Comparison of ENCODE assay signal across 20 cellular contexts in genomic region chr9:127739614-127740322, GRCh38. TPM values are rescaled to one million over a fixed set of nuclear protein-coding genes. Genes with fewer than 3 reads are reported as not detected.
A peak's percentile ranks its signal among the peaks of the same experiment; 100 is the strongest.
DNase-seq lines count a peak whose midpoint lies in the region; ATAC-seq, FAIRE-seq and TF ChIP-seq lines count a peak whose summit lies in the region.
"Had no signal": no experiment of that assay in that cellular context is flagged by ENCODE, and none has a peak within 500 bp of the region (broad histone marks: within the 10 kb centered on the region; RNA-seq: fewer than 3 reads in every experiment).

No MANE protein-coding gene starts in this region.

- FAIRE-seq in RCC 7860 (lab: Jason Lieb, UNC), result no peak
- FAIRE-seq: kidney had no signal

- WGBS in prostate gland, result 51% methylated on average over 17 of the region's 18 CpGs

- H3K9me3 ChIP-seq in fibroblast of lung (ENCODE audit: control insufficient read depth, insufficient read depth, low read depth, low read length), result no peaks in the 10 kb centered on the region
- H3K9me3 ChIP-seq in prostate gland, result no peaks in the 10 kb centered on the region
- H3K9me3 ChIP-seq in CD4-positive, alpha-beta memory T cell (ENCODE audit: control insufficient read depth in 1 of 2, low read length in 2 of 2), result no peaks in the 10 kb centered on the region

- H3K9me3 Mint-ChIP-seq in CD4-positive, alpha-beta memory T cell, result peaks cover 0 to 2% (median 0%) of the 10 kb centered on the region in 8 donors
- H3K9me3 Mint-ChIP-seq: naive B cell; stimulated activated naive B cell treated with anti-CD40 and anti-IgM and Interleukin-4, amounts not matched to agents 10 μg/mL and 1 μg/mL and 100 μg/mL, for 72 hours had no signal

- no peak overlapping the region for H3K4me2 ChIP-seq in fibroblast of lung (ENCODE audit: extremely low read depth, insufficient read depth, low read length)

- H3K27me3 ChIP-seq in fibroblast of lung (ENCODE audit: control insufficient read depth, insufficient read depth, low read length), result no peaks in the 10 kb centered on the region
- no peaks in the 10 kb centered on the region for H3K27me3 ChIP-seq in prostate gland (replicated peaks; ENCODE audit: insufficient read depth)
- H3K27me3 ChIP-seq in CD4-positive, alpha-beta memory T cell (ENCODE audit: insufficient read depth, low read length), result no peaks in the 10 kb centered on the region

- intact Hi-C loops in Right ventricle myocardium inferior (cut with DNase I), result no loop called here
- intact Hi-C loops in cardiac septum (cut with DNase I), result loop anchor here (5.0 kb wide), 1 partner anchor 133 kb away; no protein-coding TSS in a partner anchor
- intact Hi-C loops in prostate gland (cut with DNase I), result loop anchor here (5.0 kb wide), 1 partner anchor 138 kb away; the partner anchor contains the start of gene AK1
- intact Hi-C loops in CD4-positive, alpha-beta memory T cell (cut with micrococcal nuclease), result loop anchor here (10.0 kb wide), 2 partner anchors 385 to 515 kb away; partner anchors contain the start of gene PTGES2

- ATAC-seq in Right ventricle myocardium inferior, result peak; percentile 40
- ATAC-seq: stimulated activated naive B cell treated with anti-CD40 and anti-IgM and Interleukin-4, amounts not matched to agents 10 μg/mL and 1 μg/mL and 100 μg/mL, for 72 hours had no signal

- CTCF ChIA-PET in CD4-positive, alpha-beta memory T cell (lab: Charles Lee; ENCODE audit: partially characterized antibody), result interaction anchor here (0.6 to 1.7 kb wide), 7 partner anchors 31 to 182 kb away, joined by 3 to 11 read pairs (median 3); no protein-coding TSS in a partner anchor

- H3K4me1 Mint-ChIP-seq in CD4-positive, alpha-beta memory T cell, result peaks cover 5 to 16% (median 9%) of the 10 kb centered on the region in 4 donors

- peaks cover 21 to 39% of the 10 kb centered on the region in 2 donors for H3K36me3 Mint-ChIP-seq in CD4-positive, alpha-beta memory T cell
- H3K36me3 Mint-ChIP-seq: naive B cell had no signal

- TF ChIP-seq CTCF in fibroblast of lung (conservative IDR thresholded peaks at IDR 0.05 in 1 of 2, IDR thresholded peaks at IDR 0.05 in 1 of 2; ENCODE audit: low read depth in 1 of 2, low read length in 2 of 2) (no peak), prostate gland (IDR thresholded peaks at IDR 0.05) (no peak)

- DNase-seq in Right ventricle myocardium inferior (ENCODE audit: missing footprints) (peak; percentile 80), cardiac septum (ENCODE audit: low spot score) (no peak), fibroblast of lung (ENCODE audit: low read depth in 2 of 2) (no peak), prostate gland (ENCODE audit: low spot score) (peak; percentile 33), NCI-H748 (lab: John Stamatoyannopoulos, UW; ENCODE audit: unreplicated experiment) (no peak), cerebellar nuclear complex (lab: John Stamatoyannopoulos, UW) (no peak), RCC 7860 (ENCODE audit: low spot score) (no peak)
- no peak for DNase-seq in CD4-positive, alpha-beta memory T cell
- DNase-seq: activated CD4-positive, alpha-beta T cell treated with anti-CD3 and anti-CD28 coated beads, Interleukin-2, amount 50 U/mL, for 1 hour; activated T-cell treated with anti-CD3 and anti-CD28 coated beads, Interleukin-2, amount 50 U/mL, for 48 hours; DND-41; kidney; naive B cell; NCI-H1417 treated with DMSO at 0.1 percent for 48 hours; NCI-H526; RPMI8226; stimulated activated CD4-positive, alpha-beta T cell treated with anti-CD3 and anti-CD28 coated beads, Interleukin-4, amount 100 ng/mL, for 1 hour; stimulated activated naive B cell treated with anti-CD40 and anti-IgM and Interleukin-4, amounts not matched to agents 10 μg/mL and 1 μg/mL and 100 μg/mL, for 72 hours had no signal

- no peaks in the 10 kb centered on the region for H4K20me1 ChIP-seq in fibroblast of lung (ENCODE audit: control insufficient read depth, extremely low read depth, insufficient read depth, low read length)

- no peak overlapping the region for H2AFZ ChIP-seq in fibroblast of lung (ENCODE audit: low read length)

- H3K27me3 Mint-ChIP-seq in CD4-positive, alpha-beta memory T cell, result no peaks in the 10 kb centered on the region
- H3K27me3 Mint-ChIP-seq: naive B cell; stimulated activated naive B cell treated with anti-CD40 and anti-IgM and Interleukin-4, amounts not matched to agents 10 μg/mL and 1 μg/mL and 100 μg/mL, for 72 hours had no signal

- POLR2A ChIA-PET in CD4-positive, alpha-beta memory T cell (lab: Charles Lee; ENCODE audit: partially characterized antibody), result interaction anchor here (1.0 to 2.1 kb wide), 3 partner anchors 26 to 43 kb away, joined by 3 to 5 read pairs (median 3); no protein-coding TSS in a partner anchor

- TF ChIP-seq POLR2A in prostate gland (IDR thresholded peaks at IDR 0.05), result no peak

- H3K4me3 Mint-ChIP-seq in CD4-positive, alpha-beta memory T cell, result no peak overlapping the region
- H3K4me3 Mint-ChIP-seq: naive B cell; stimulated activated naive B cell treated with anti-CD40 and anti-IgM and Interleukin-4, amounts not matched to agents 10 μg/mL and 1 μg/mL and 100 μg/mL, for 72 hours had no signal

- H3K27ac ChIP-seq in fibroblast of lung (ENCODE audit: insufficient read depth, low read length) (peak overlapping the region; percentile 30), prostate gland (peak overlapping the region; percentile 70 to 72)
- H3K27ac ChIP-seq in CD4-positive, alpha-beta memory T cell (ENCODE audit: low read depth, low read length), result no peak overlapping the region

- no peak overlapping the region for H3K9ac ChIP-seq in fibroblast of lung (ENCODE audit: insufficient read depth, low read length)

- H3K27ac Mint-ChIP-seq in CD4-positive, alpha-beta memory T cell, result peak overlapping the region in 1 of 7 donors; percentile 10

- no peaks in the 10 kb centered on the region for H3K79me2 ChIP-seq in fibroblast of lung (ENCODE audit: control insufficient read depth, insufficient read depth, low read length)

- H3K4me3 ChIP-seq in fibroblast of lung (replicated peaks in 1 of 4; ENCODE audit: control extremely low read depth in 1 of 4, insufficient read depth in 1 of 4, low read depth in 3 of 4, low read length in 4 of 4) (no peak overlapping the region), prostate gland (no peak overlapping the region)
- H3K4me3 ChIP-seq in CD4-positive, alpha-beta memory T cell (ENCODE audit: low read length in 2 of 2), result no peak overlapping the region

- H3K4me1 ChIP-seq in fibroblast of lung (ENCODE audit: control insufficient read depth, extremely low read depth, insufficient read depth, low read length) (peaks cover 13% of the 10 kb centered on the region), prostate gland (replicated peaks) (no peaks in the 10 kb centered on the region)
- H3K4me1 ChIP-seq in CD4-positive, alpha-beta memory T cell (ENCODE audit: insufficient read depth, low read length), result peaks cover 7% of the 10 kb centered on the region

- H3K36me3 ChIP-seq in fibroblast of lung (ENCODE audit: control insufficient read depth, insufficient read depth, low read length), result no peaks in the 10 kb centered on the region
- H3K36me3 ChIP-seq in prostate gland, result no peaks in the 10 kb centered on the region
- peaks cover 42% of the 10 kb centered on the region for H3K36me3 ChIP-seq in CD4-positive, alpha-beta memory T cell (ENCODE audit: insufficient read depth, low read length)

RNA-seq across cellular contexts. Expression of gene TOR2A, which starts 4.7 kb away (rescaled TPM):
- total RNA-seq in Right ventricle myocardium inferior (3.8 TPM), cardiac septum (4.4 TPM), fibroblast of lung (3.6 TPM in 2 replicates), prostate gland (10 to 100 TPM; 20.4 to 24.1 TPM)
- polyA plus RNA-seq in fibroblast of lung, result 4.6 and 5.0 TPM in 2 replicates
- 7.9 and 10.3 TPM in 2 replicates for polyA plus RNA-seq in fibroblast of lung (2012)
- polyA minus RNA-seq in fibroblast of lung (ENCODE audit: low replicate concordance), result 5.0 and 13.5 TPM in 2 replicates
- total RNA-seq in CD4-positive, alpha-beta memory T cell, result 10 to 100 TPM; 14.3 to 18.4 TPM
- 10 to 100 TPM; 23.2 to 27.1 TPM for polyA plus RNA-seq in CD4-positive, alpha-beta memory T cell

RNA-seq across cellular contexts. Expression of gene TTC16, which starts 23.9 kb away (rescaled TPM):
- total RNA-seq in Right ventricle myocardium inferior, result 0.30 TPM
- 0.16 TPM for total RNA-seq in cardiac septum
- under 0.01 TPM in 2 replicates for total RNA-seq in fibroblast of lung
- 0.02 TPM in 1 of 2 replicates, not detected in the other for polyA plus RNA-seq in fibroblast of lung
- not detected in 2 replicates for polyA plus RNA-seq in fibroblast of lung (2012)
- polyA minus RNA-seq in fibroblast of lung (ENCODE audit: low replicate concordance), result not detected in 2 replicates
- 1 to 10 TPM in 1 of 2 donors, not detected in 1; 3.4 TPM for total RNA-seq in prostate gland
- total RNA-seq in CD4-positive, alpha-beta memory T cell, result 1 to 10 TPM; 2.5 to 2.6 TPM
- polyA plus RNA-seq in CD4-positive, alpha-beta memory T cell, result 1 to 10 TPM in 1 of 2 donors, under 1 TPM in 1; 0.09 to 1.8 TPM
- total RNA-seq: A673 had no signal

RNA-seq across cellular contexts. Expression of gene PTRH1, which starts 24.3 kb away (rescaled TPM):
- 14.2 TPM for total RNA-seq in Right ventricle myocardium inferior
- 13.4 TPM for total RNA-seq in cardiac septum
- 13.1 and 26.1 TPM in 2 replicates for total RNA-seq in fibroblast of lung
- polyA plus RNA-seq in fibroblast of lung, result 4.9 and 9.0 TPM in 2 replicates
- polyA plus RNA-seq in fibroblast of lung (2012), result 13.7 and 27.8 TPM in 2 replicates
- 3.0 and 5.0 TPM in 2 replicates for polyA minus RNA-seq in fibroblast of lung (ENCODE audit: low replicate concordance)
- 10 to 100 TPM; 25.4 to 28.6 TPM for total RNA-seq in prostate gland
- total RNA-seq in CD4-positive, alpha-beta memory T cell, result 1 to 10 TPM; 7.3 to 8.4 TPM
- 10 to 100 TPM; 25.6 to 31.1 TPM for polyA plus RNA-seq in CD4-positive, alpha-beta memory T cell

RNA-seq across cellular contexts. Expression of gene CFAP157, which starts 33.0 kb away (rescaled TPM):
- not detected for total RNA-seq in Right ventricle myocardium inferior
- total RNA-seq in cardiac septum, result not detected
- under 0.01 TPM in 2 replicates for total RNA-seq in fibroblast of lung
- polyA plus RNA-seq in fibroblast of lung, result 0.06 TPM in 1 of 2 replicates, not detected in the other
- 0.44 and 0.58 TPM in 2 replicates for polyA plus RNA-seq in fibroblast of lung (2012)
- not detected in 2 replicates for polyA minus RNA-seq in fibroblast of lung (ENCODE audit: low replicate concordance)
- 1 to 10 TPM in 1 of 2 donors, not detected in 1; 2.8 TPM for total RNA-seq in prostate gland
- total RNA-seq in CD4-positive, alpha-beta memory T cell, result under 1 TPM in 1 of 2 experiments, not detected in 1; 0.25 TPM
- under 1 TPM; 0.14 to 0.22 TPM for polyA plus RNA-seq in CD4-positive, alpha-beta memory T cell
- total RNA-seq: A673; T-helper 2 cell treated with Interferon-gamma antibody and Interleukin-4, amounts not matched to agents 100 ng/mL and 5 ng/mL, for 36 hours had no signal

RNA-seq across cellular contexts. Expression of gene SH2D3C, which starts 38.7 kb away (rescaled TPM):
- total RNA-seq in Right ventricle myocardium inferior, result 21.3 TPM
- total RNA-seq in cardiac septum, result 16.0 TPM
- total RNA-seq in fibroblast of lung, result 0.26 TPM in 1 of 2 replicates, not detected in the other
- 1.2 TPM in 1 of 2 replicates, not detected in the other for polyA plus RNA-seq in fibroblast of lung
- polyA plus RNA-seq in fibroblast of lung (2012), result 2.2 TPM in 1 of 2 replicates, not detected in the other
- 4.4 TPM in 1 of 2 replicates, not detected in the other for polyA minus RNA-seq in fibroblast of lung (ENCODE audit: low replicate concordance)
- total RNA-seq in prostate gland, result 10 to 100 TPM in 1 of 2 donors, 1 to 10 TPM in 1; 5.5 to 11.4 TPM
- total RNA-seq in CD4-positive, alpha-beta memory T cell, result 10 to 100 TPM; 43.4 to 48.6 TPM
- 10 to 100 TPM in 1 of 2 donors, 1 to 10 TPM in 1; 8.7 to 51.5 TPM for polyA plus RNA-seq in CD4-positive, alpha-beta memory T cell
- total RNA-seq: A673 had no signal

Comparison
In these comparisons a context has a peak if more than half of its experiments do, and no peak if none do; other contexts are left out.
1. DNase-seq: peak in Right ventricle myocardium inferior (single experiment) and prostate gland (single experiment); none in cardiac septum (single experiment), fibroblast of lung (0 of 2), CD4-positive, alpha-beta memory T cell (0 of 5), NCI-H748 (single experiment), cerebellar nuclear complex (0 of 2) and RCC 7860 (single experiment).